ENCODE assay signal across 1 cellular context in the genomic region with DNA sequence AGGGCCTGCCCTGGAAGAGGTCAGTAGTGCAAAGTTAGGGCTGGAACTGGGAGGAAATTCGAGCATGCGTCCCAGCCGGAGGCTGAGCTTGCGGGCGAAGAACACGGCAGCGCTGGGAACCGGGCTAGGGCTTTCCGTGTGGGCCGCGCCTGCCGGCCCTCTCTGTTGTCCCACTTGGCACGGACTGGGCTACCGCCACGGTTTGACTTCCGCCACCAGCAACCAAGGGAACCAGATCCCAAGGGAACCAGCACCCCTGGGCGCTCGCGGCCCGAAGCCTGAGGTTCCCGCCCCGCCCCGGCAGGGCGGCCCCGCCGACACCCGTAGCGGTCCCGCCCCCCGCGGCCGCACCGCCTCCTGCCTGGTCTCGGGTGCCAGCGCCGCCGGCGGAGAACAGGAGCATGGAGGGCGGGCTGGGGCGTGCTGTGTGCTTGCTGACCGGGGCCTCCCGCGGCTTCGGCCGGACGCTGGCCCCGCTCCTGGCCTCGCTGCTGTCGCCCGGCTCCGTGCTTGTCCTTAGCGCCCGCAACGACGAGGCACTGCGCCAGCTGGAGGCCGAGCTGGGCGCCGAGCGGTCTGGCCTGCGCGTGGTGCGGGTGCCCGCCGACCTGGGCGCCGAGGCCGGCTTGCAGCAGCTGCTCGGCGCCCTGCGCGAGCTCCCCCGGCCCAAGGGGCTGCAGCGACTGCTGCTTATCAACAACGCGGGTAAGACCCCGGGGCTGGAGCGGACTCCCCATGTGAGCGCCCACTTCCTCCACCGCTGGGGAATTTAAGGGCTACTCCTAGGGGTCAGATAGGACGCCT.
TF ChIP-seq lines count a peak whose summit lies in the region.

TSS of gene SPR (plus strand) at position 377 of the 804 bp plus-strand sequence. CDS start at position 402, 25 bp downstream.

TF ChIP-seq in HepG2, 621 proteins besides CTCF, POLR2A, EP300 and RAD21 (continued from another document and continues in another):
- TF ChIP-seq POLR2AphosphoS5 (IDR thresholded peaks at IDR 0.05; ENCODE audit: low read depth, low read length) (peak; percentile 46; the same call in 1 of the 2 replicates), POLR2AphosphoS2 (IDR thresholded peaks at IDR 0.05; ENCODE audit: low read depth, low read length) (no peak), KDM4B (CRISPR knock-in tag; IDR thresholded peaks at IDR 0.05) (no peak), ZNF317 (CRISPR knock-in tag; IDR thresholded peaks at IDR 0.05) (no peak), JARID2 (CRISPR knock-in tag; IDR thresholded peaks at IDR 0.05; ENCODE audit: insufficient replicate concordance) (no peak), ZNF878 (CRISPR knock-in tag; IDR thresholded peaks at IDR 0.05) (no peak; the same call in 1 of the 2 replicates), SRSF1 (optimal IDR thresholded peaks at IDR 0.05; ENCODE audit: low read depth, low read length) (no peak), SMC3 (IDR thresholded peaks at IDR 0.05; ENCODE audit: low read length) (no peak), ZNF205 (CRISPR knock-in tag; IDR thresholded peaks at IDR 0.05) (no peak; the same call in 1 of the 2 replicates), ELK4 (CRISPR knock-in tag; IDR thresholded peaks at IDR 0.05; ENCODE audit: borderline replicate concordance) (no peak), NAIF1 (CRISPR knock-in tag; IDR thresholded peaks at IDR 0.05; ENCODE audit: borderline replicate concordance) (peak; percentile 15; the same call in 1 of the 2 replicates), GATA4 (IDR thresholded peaks at IDR 0.05; ENCODE audit: borderline replicate concordance, low read depth) (no peak), FOXA3 (CRISPR knock-in tag; IDR thresholded peaks at IDR 0.05) (peak; percentile 26; the same call in 1 of the 2 replicates), ZNF672 (CRISPR knock-in tag; IDR thresholded peaks at IDR 0.05) (0 out of 2 replicates have a peak, but pooled peaks have one; percentile 35), RXRB (CRISPR knock-in tag; IDR thresholded peaks at IDR 0.05; ENCODE audit: borderline replicate concordance) (no peak; the same call in 1 of the 2 replicates), TSC22D2 (CRISPR knock-in tag; IDR thresholded peaks at IDR 0.05; ENCODE audit: borderline replicate concordance) (0 out of 2 replicates have a peak, but pooled peaks have one; percentile 3), IRF1 (CRISPR knock-in tag; IDR thresholded peaks at IDR 0.05; ENCODE audit: low read depth) (peak; percentile 47; the same call in 1 of the 2 replicates), KDM5A (IDR thresholded peaks at IDR 0.05; ENCODE audit: borderline replicate concordance, low read length) (0 out of 2 replicates have a peak, but pooled peaks have one; percentile 34), ZNF333 (CRISPR knock-in tag; IDR thresholded peaks at IDR 0.05; ENCODE audit: borderline replicate concordance) (peak; percentile 89), DNMT3B (CRISPR knock-in tag; conservative IDR thresholded peaks at IDR 0.05) (no peak), ZNF547 (CRISPR knock-in tag; IDR thresholded peaks at IDR 0.05) (peak; percentile 82), PLRG1 (conservative IDR thresholded peaks at IDR 0.05) (no peak), PHF20 (CRISPR knock-in tag; IDR thresholded peaks at IDR 0.05) (no peak; the same call in 1 of the 2 replicates), ZNF850 (CRISPR knock-in tag; conservative IDR thresholded peaks at IDR 0.05) (no peak), KLF9 (CRISPR knock-in tag; IDR thresholded peaks at IDR 0.05; ENCODE audit: low read depth) (no peak), ZNF569 (CRISPR knock-in tag; IDR thresholded peaks at IDR 0.05; ENCODE audit: borderline replicate concordance) (no peak), NR2F2 (IDR thresholded peaks at IDR 0.05; ENCODE audit: borderline replicate concordance, low read depth) (no peak; the same call in 1 of the 2 replicates), ZKSCAN5 (CRISPR knock-in tag; IDR thresholded peaks at IDR 0.05) (no peak), ZFP36L2 (CRISPR knock-in tag; IDR thresholded peaks at IDR 0.05) (0 out of 2 replicates have a peak, but pooled peaks have one; percentile 33), ZNF280B (CRISPR knock-in tag; IDR thresholded peaks at IDR 0.05; ENCODE audit: borderline replicate concordance) (no peak; the same call in 1 of the 2 replicates), BCL6 (CRISPR knock-in tag; IDR thresholded peaks at IDR 0.05) (no peak; the same call in 1 of the 2 replicates), ZNF879 (CRISPR knock-in tag; IDR thresholded peaks at IDR 0.05) (no peak; the same call in none of the 2 replicates), FIP1L1 (IDR thresholded peaks at IDR 0.05; ENCODE audit: borderline replicate concordance, insufficient read depth, low read depth, low read length) (0 out of 2 replicates have a peak, but pooled peaks have one; percentile 41), SOX13 (IDR thresholded peaks at IDR 0.05) (no peak; the same call in 1 of the 2 replicates), SOX13 (CRISPR knock-in tag; conservative IDR thresholded peaks at IDR 0.05 in 1 of 2, IDR thresholded peaks at IDR 0.05 in 1 of 2) (peak in 1 of 2 experiments; percentile 6; a peak in 1 of 4 replicates), HNF4G (IDR thresholded peaks at IDR 0.05; ENCODE audit: borderline replicate concordance, low read depth, low read length) (peak; percentile 10; the same call in 1 of the 2 replicates), HNF4G (CRISPR knock-in tag; IDR thresholded peaks at IDR 0.05; ENCODE audit: borderline replicate concordance, low read depth) (no peak), ZSCAN30 (CRISPR knock-in tag; IDR thresholded peaks at IDR 0.05) (no peak)
- TF ChIP-seq, protein P1, sequence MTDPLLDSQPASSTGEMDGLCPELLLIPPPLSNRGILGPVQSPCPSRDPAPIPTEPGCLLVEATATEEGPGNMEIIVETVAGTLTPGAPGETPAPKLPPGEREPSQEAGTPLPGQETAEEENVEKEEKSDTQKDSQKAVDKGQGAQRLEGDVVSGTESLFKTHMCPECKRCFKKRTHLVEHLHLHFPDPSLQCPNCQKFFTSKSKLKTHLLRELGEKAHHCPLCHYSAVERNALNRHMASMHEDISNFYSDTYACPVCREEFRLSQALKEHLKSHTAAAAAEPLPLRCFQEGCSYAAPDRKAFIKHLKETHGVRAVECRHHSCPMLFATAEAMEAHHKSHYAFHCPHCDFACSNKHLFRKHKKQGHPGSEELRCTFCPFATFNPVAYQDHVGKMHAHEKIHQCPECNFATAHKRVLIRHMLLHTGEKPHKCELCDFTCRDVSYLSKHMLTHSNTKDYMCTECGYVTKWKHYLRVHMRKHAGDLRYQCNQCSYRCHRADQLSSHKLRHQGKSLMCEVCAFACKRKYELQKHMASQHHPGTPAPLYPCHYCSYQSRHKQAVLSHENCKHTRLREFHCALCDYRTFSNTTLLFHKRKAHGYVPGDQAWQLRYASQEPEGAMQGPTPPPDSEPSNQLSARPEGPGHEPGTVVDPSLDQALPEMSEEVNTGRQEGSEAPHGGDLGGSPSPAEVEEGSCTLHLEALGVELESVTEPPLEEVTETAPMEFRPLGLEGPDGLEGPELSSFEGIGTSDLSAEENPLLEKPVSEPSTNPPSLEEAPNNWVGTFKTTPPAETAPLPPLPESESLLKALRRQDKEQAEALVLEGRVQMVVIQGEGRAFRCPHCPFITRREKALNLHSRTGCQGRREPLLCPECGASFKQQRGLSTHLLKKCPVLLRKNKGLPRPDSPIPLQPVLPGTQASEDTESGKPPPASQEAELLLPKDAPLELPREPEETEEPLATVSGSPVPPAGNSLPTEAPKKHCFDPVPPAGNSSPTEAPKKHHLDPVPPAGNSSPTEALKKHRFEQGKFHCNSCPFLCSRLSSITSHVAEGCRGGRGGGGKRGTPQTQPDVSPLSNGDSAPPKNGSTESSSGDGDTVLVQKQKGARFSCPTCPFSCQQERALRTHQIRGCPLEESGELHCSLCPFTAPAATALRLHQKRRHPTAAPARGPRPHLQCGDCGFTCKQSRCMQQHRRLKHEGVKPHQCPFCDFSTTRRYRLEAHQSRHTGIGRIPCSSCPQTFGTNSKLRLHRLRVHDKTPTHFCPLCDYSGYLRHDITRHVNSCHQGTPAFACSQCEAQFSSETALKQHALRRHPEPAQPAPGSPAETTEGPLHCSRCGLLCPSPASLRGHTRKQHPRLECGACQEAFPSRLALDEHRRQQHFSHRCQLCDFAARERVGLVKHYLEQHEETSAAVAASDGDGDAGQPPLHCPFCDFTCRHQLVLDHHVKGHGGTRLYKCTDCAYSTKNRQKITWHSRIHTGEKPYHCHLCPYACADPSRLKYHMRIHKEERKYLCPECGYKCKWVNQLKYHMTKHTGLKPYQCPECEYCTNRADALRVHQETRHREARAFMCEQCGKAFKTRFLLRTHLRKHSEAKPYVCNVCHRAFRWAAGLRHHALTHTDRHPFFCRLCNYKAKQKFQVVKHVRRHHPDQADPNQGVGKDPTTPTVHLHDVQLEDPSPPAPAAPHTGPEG (CRISPR knock-in tag; IDR thresholded peaks at IDR 0.05): peak; percentile 41; the same call in 1 of the 2 replicates
- TF ChIP-seq, protein P2, sequence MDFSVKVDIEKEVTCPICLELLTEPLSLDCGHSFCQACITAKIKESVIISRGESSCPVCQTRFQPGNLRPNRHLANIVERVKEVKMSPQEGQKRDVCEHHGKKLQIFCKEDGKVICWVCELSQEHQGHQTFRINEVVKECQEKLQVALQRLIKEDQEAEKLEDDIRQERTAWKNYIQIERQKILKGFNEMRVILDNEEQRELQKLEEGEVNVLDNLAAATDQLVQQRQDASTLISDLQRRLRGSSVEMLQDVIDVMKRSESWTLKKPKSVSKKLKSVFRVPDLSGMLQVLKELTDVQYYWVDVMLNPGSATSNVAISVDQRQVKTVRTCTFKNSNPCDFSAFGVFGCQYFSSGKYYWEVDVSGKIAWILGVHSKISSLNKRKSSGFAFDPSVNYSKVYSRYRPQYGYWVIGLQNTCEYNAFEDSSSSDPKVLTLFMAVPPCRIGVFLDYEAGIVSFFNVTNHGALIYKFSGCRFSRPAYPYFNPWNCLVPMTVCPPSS (IDR thresholded peaks at IDR 0.05): no peak
- TF ChIP-seq, protein P3, sequence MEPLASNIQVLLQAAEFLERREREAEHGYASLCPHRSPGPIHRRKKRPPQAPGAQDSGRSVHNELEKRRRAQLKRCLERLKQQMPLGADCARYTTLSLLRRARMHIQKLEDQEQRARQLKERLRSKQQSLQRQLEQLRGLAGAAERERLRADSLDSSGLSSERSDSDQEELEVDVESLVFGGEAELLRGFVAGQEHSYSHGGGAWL (CRISPR knock-in tag; IDR thresholded peaks at IDR 0.05): peak; percentile 56; the same call in 1 of the 2 replicates
- TF ChIP-seq, protein P4, sequence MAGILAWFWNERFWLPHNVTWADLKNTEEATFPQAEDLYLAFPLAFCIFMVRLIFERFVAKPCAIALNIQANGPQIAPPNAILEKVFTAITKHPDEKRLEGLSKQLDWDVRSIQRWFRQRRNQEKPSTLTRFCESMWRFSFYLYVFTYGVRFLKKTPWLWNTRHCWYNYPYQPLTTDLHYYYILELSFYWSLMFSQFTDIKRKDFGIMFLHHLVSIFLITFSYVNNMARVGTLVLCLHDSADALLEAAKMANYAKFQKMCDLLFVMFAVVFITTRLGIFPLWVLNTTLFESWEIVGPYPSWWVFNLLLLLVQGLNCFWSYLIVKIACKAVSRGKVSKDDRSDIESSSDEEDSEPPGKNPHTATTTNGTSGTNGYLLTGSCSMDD (CRISPR knock-in tag; IDR thresholded peaks at IDR 0.05): 0 out of 2 replicates have a peak, but pooled peaks have one; percentile 47
- TF ChIP-seq, protein P5, sequence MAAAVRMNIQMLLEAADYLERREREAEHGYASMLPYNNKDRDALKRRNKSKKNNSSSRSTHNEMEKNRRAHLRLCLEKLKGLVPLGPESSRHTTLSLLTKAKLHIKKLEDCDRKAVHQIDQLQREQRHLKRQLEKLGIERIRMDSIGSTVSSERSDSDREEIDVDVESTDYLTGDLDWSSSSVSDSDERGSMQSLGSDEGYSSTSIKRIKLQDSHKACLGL (CRISPR knock-in tag; IDR thresholded peaks at IDR 0.05): peak; percentile 35
